ENCODE assay signal across 27 cellular contexts in genomic region chr5:38163636-38164237, GRCh38.
"Had no signal": no experiment of that assay in that cellular context is flagged by ENCODE, and none has a peak within 500 bp of the region (broad histone marks: within the 10 kb centered on the region; RNA-seq: fewer than 3 reads in every experiment).

No MANE protein-coding gene starts in this region.

- H3K27me3 ChIP-seq: cardiac muscle cell, neural progenitor cell, right atrium auricular region, tibial nerve had no signal

- H3K4me3 ChIP-seq: cardiac muscle cell, coronary artery, dorsolateral prefrontal cortex, lower lobe of right lung, neural progenitor cell, right atrium auricular region, tibial nerve had no signal

- H3K27ac ChIP-seq: cardiac muscle cell, coronary artery, dorsolateral prefrontal cortex, lower lobe of right lung, neural progenitor cell, parathyroid adenoma, right atrium auricular region, tibial nerve had no signal

- H2AFZ ChIP-seq: neural progenitor cell, parathyroid adenoma had no signal

- H3K4me2 ChIP-seq: neural progenitor cell had no signal

- H3K4me1 ChIP-seq: lower lobe of right lung, neural progenitor cell, parathyroid adenoma, tibial nerve had no signal

- H3K79me2 ChIP-seq: parathyroid adenoma had no signal

- DNase-seq: activated CD8-positive, alpha-beta memory T cell treated with anti-CD3 and anti-CD28 coated beads, Interleukin-2, amount 10 ng/mL, durations not matched to agents 7 days and 5 days; activated CD8-positive, alpha-beta T cell treated with anti-CD3 and anti-CD28 coated beads, Interleukin-2, amount 10 ng/mL, durations not matched to agents 7 days and 5 days; activated naive CD4-positive, alpha-beta T cell; activated T-cell treated with anti-CD3 and anti-CD28 coated beads for 4 hours; activated T-cell treated with anti-CD3 and anti-CD28 coated beads, Interleukin-2, amount 50 U/mL, for 72 hours; anterior cingulate cortex; cerebellar nuclear complex; dorsolateral prefrontal cortex; effector memory CD4-positive, alpha-beta T cell; head of caudate nucleus; hypothalamus; immature natural killer cell; kidney; lower lobe of right lung; mesendoderm; natural killer cell; occipital lobe; stimulated activated CD4-positive, alpha-beta T cell treated with anti-CD3 and anti-CD28 coated beads, Interleukin-2, amount 100 ng/mL, for 48 hours; stimulated activated naive CD4-positive, alpha-beta T cell treated with Interleukin-2 at 50 U/mL for 16 hours; T-helper 17 cell; T1000 had no signal

- H3K9me3 ChIP-seq: lower lobe of right lung, right atrium auricular region, tibial nerve had no signal

- H3K36me3 ChIP-seq: cardiac muscle cell, lower lobe of right lung, neural progenitor cell, right atrium auricular region, tibial nerve had no signal

- H3K9ac ChIP-seq: neural progenitor cell, parathyroid adenoma had no signal

- FAIRE-seq: kidney had no signal
